ENCODE assay signal across 1 cellular context in the genomic region with DNA sequence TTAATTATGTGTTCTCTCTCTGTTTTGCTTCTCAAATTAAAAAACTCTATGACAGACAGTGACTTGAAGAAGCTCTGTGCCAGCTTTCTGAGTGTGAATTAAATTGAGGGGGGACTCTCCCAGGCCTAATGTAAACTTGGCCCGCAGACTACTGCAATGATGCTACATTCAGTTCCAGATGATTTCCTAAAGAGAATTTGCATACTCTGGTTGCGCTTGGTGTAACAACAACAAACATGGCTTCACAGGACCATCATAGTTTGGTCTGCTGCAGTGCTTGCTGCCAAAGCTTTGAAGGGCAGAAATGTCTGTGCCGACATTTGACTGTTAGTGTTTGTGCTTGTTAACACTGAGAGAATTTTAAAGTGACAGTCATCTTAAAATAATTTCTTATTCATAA.
TF ChIP-seq lines count a peak whose summit lies in the region.

No MANE protein-coding gene starts in this region.

TF ChIP-seq in IMR-90, 13 proteins besides CTCF, POLR2A, EP300 and RAD21 (continued from another document):
- TF ChIP-seq, protein P1, sequence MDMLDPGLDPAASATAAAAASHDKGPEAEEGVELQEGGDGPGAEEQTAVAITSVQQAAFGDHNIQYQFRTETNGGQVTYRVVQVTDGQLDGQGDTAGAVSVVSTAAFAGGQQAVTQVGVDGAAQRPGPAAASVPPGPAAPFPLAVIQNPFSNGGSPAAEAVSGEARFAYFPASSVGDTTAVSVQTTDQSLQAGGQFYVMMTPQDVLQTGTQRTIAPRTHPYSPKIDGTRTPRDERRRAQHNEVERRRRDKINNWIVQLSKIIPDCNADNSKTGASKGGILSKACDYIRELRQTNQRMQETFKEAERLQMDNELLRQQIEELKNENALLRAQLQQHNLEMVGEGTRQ (IDR thresholded peaks at IDR 0.05; ENCODE audit: low read depth, low read length) = no peak
- TF ChIP-seq RCOR1 (IDR thresholded peaks at IDR 0.05; ENCODE audit: insufficient replicate concordance, low read length) = no peak
